8 cellular contexts compared by ENCODE assay signal in the genomic region with DNA sequence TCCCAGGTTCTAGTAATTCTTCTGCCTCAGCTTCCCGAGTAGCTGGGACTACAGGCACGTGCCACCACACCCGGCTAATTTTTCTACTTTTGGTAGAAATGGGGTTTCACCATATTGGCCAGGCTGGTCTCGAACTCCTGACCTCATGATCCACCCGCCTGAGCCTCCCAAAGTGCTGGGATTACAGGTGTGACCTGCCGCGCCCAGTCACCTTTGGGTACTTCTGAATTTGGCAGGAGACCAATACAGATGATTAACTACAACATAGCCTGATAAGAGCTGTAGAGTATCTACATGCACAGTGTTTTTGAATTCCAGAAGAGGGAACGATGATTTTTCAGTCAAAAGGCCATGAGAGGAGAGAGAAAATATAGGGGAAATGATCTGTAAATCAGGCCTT. TPM values are rescaled to one million over a fixed set of nuclear protein-coding genes. Genes with fewer than 3 reads are reported as not detected.
DNase-seq lines count a peak whose midpoint lies in the region; ATAC-seq and TF ChIP-seq lines count a peak whose summit lies in the region.
"Not testable (repeated sequence)": the region's sequence is repeated elsewhere in the genome, so short reads cannot be mapped to it uniquely, and the experiment has no call there.

No MANE protein-coding gene starts in this region.

- H3K9ac ChIP-seq in BLaER1: not testable (repeated sequence)

- not testable (repeated sequence) for H3K9me3 ChIP-seq in BLaER1, body of pancreas, neutrophil, transverse colon

- peaks cover 66% of the 10 kb centered on the region for H4K20me1 ChIP-seq in BLaER1

- 65 to 76% methylated on average over 8 of the region's 8 CpGs for WGBS in body of pancreas, 2 donors
- WGBS in transverse colon (ENCODE audit: low coverage in 1 of 2), 2 donors: 60 to 78% methylated on average over 5 to 8 of the region's 8 CpGs

- not testable (repeated sequence) for TF ChIP-seq CTCF in Calu3 (IDR thresholded peaks at IDR 0.05; ENCODE audit: unreplicated experiment); VCaP (conservative IDR thresholded peaks at IDR 0.05); body of pancreas (IDR thresholded peaks at IDR 0.05); mesothelial cell of epicardium (IDR thresholded peaks at IDR 0.05; ENCODE audit: unreplicated experiment); neutrophil (IDR thresholded peaks at IDR 0.05); transverse colon (IDR thresholded peaks at IDR 0.05)

- in situ Hi-C loops in transverse colon (cut with MboI; ENCODE audit: low pct_ligation_motif_present in 1 of 4, low pct_unique_long_range_greater_than_20kb in 1 of 4, low sequenced_read_pairs in 3 of 4): not testable (repeated sequence)

- peaks cover 94% of the 10 kb centered on the region for H3K4me1 ChIP-seq in BLaER1
- peaks cover 29% of the 10 kb centered on the region for H3K4me1 ChIP-seq in body of pancreas
- peaks cover 67 to 75% of the 10 kb centered on the region in 2 experiments for H3K4me1 ChIP-seq in neutrophil (ENCODE audit: control insufficient read depth in 1 of 2, insufficient read depth in 1 of 2, low read depth in 1 of 2, low read length in 1 of 2)
- peaks cover 38 to 81% (median 60%) of the 10 kb centered on the region in 4 donors for H3K4me1 ChIP-seq in transverse colon

- not testable (repeated sequence) for H3K27ac ChIP-seq in BLaER1
- H3K27ac ChIP-seq in VCaP: peak overlapping the region; percentile 79; the same call in 1 of the 2 replicates
- peak overlapping the region in 1 of 4 donors; percentile 0 for H3K27ac ChIP-seq in body of pancreas
- peak overlapping the region; percentile 98 for H3K27ac ChIP-seq in neutrophil
- peak overlapping the region; percentile 72 to 79 (median 74) for H3K27ac ChIP-seq in transverse colon

- not testable (repeated sequence) for TF ChIP-seq EP300 in transverse colon (IDR thresholded peaks at IDR 0.05; ENCODE audit: low read depth)

- H3K36me3 ChIP-seq in BLaER1 (peaks cover 69% of the 10 kb centered on the region), neutrophil (peaks cover 73% of the 10 kb centered on the region)
- H3K36me3 ChIP-seq in body of pancreas (replicated peaks in 1 of 2; ENCODE audit: insufficient read depth in 1 of 2, low read depth in 2 of 2); transverse colon: not testable (repeated sequence)

- peak; percentile 47 for ATAC-seq in body of pancreas

- DNase-seq in Calu3 (peak; percentile 35), body of pancreas (peak in 2 of 4 donors; percentile 25 to 33), islet precursor cell (peak; percentile 5), transverse colon (peak; percentile 59)
- DNase-seq in mesothelial cell of epicardium (ENCODE audit: low spot score in 2 of 2, unreplicated experiment in 2 of 2): not testable (repeated sequence)

- H3K27me3 ChIP-seq in BLaER1, body of pancreas, neutrophil, transverse colon: not testable (repeated sequence)

- H3K27me3 Mint-ChIP-seq in Calu3 (ENCODE audit: unreplicated experiment); mesothelial cell of epicardium (ENCODE audit: low read depth): not testable (repeated sequence)

- H3K4me3 ChIP-seq in BLaER1; body of pancreas; neutrophil (ENCODE audit: low read depth in 1 of 2, low read length in 1 of 2); transverse colon: not testable (repeated sequence)

- not testable (repeated sequence) for H3K9me3 Mint-ChIP-seq in Calu3 (ENCODE audit: low read depth, unreplicated experiment); mesothelial cell of epicardium

- CTCF ChIA-PET in Calu3 (lab: Charles Lee): interaction anchor here (0.6 to 1.0 kb wide), 2 partner anchors 20 to 40 kb away, joined by 3 to 5 read pairs; no protein-coding TSS in a partner anchor

- not testable (repeated sequence) for H3K4me3 Mint-ChIP-seq in Calu3 (ENCODE audit: low read depth, unreplicated experiment); mesothelial cell of epicardium

- not testable (repeated sequence) for BruUV-seq in Calu3 (replicated peaks; lab: Mats Ljungman, UMichigan)

- H3K4me2 ChIP-seq in BLaER1: peak overlapping the region; percentile 18; the same call in 1 of the 2 replicates

- H3K4me1 Mint-ChIP-seq in Calu3 (ENCODE audit: low read depth, unreplicated experiment): peaks cover 53% of the 10 kb centered on the region
- H3K4me1 Mint-ChIP-seq in mesothelial cell of epicardium: peaks cover 51% of the 10 kb centered on the region

- TF ChIP-seq POLR2A in body of pancreas (IDR thresholded peaks at IDR 0.05); transverse colon (IDR thresholded peaks at IDR 0.05): not testable (repeated sequence)

- intact Hi-C loops in Calu3 (cut with micrococcal nuclease; ENCODE audit: unreplicated experiment); body of pancreas (cut with DNase I); transverse colon (cut with DNase I; ENCODE audit: low total_unique reads): not testable (repeated sequence)

- H3K36me3 Mint-ChIP-seq in Calu3 (ENCODE audit: insufficient read depth, unreplicated experiment): not testable (repeated sequence)
- H3K36me3 Mint-ChIP-seq in mesothelial cell of epicardium: peaks cover 15% of the 10 kb centered on the region

- peak overlapping the region; percentile 0 for H3K27ac Mint-ChIP-seq in Calu3 (ENCODE audit: unreplicated experiment)
- H3K27ac Mint-ChIP-seq in mesothelial cell of epicardium: peak overlapping the region; percentile 27

RNA-seq across cellular contexts. Expression of gene GLRX, which starts 9.5 kb away (rescaled TPM):
- total RNA-seq in Calu3 (2022) (27.9 and 33.7 TPM in 2 replicates), body of pancreas (10 to 100 TPM in 1 of 2 donors, 1 to 10 TPM in 1; 8.6 to 17.6 TPM), mesothelial cell of epicardium (14.8 to 19.8 TPM (median 17.9 TPM) in 3 replicates), transverse colon (100 to 1,000 TPM in 1 of 4 donors, 10 to 100 TPM in 3; 50.5 to 112 (median 64.4) TPM)
